ENCODE assay signal across 17 cellular contexts in genomic region chr3:16113704-16114103, GRCh38.
A peak's percentile ranks its signal among the peaks of the same experiment; 100 is the strongest.
DNase-seq lines count a peak whose midpoint lies in the region; FAIRE-seq and TF ChIP-seq lines count a peak whose summit lies in the region.
"Had no signal": no experiment of that assay in that cellular context is flagged by ENCODE, and none has a peak within 500 bp of the region (broad histone marks: within the 10 kb centered on the region; RNA-seq: fewer than 3 reads in every experiment).

No MANE protein-coding gene starts in this region.

- H3K23ac ChIP-seq in mesenchymal stem cell (ENCODE audit: low read length in 2 of 2), result no peak overlapping the region

- H3K4ac ChIP-seq in mesenchymal stem cell (ENCODE audit: low read depth in 1 of 2, low read length in 2 of 2), result no peak overlapping the region

- DNase-seq in HS-5 (ENCODE audit: low read depth) (peak; percentile 82), bronchial epithelial cell (ENCODE audit: low read depth) (peak; percentile 85), mesenchymal stem cell (peak; percentile 43), NCI-H345 treated with DMSO at 0.1 percent for 48 hours (lab: John Stamatoyannopoulos, UW; ENCODE audit: unreplicated experiment) (no peak), DMS53 treated with DMSO at 0.1 percent for 48 hours (lab: John Stamatoyannopoulos, UW; ENCODE audit: unreplicated experiment) (no peak), D721Med (ENCODE audit: insufficient read length, low spot score) (no peak), small intestine (no peak)
- DNase-seq: Calu3, hypothalamus, NCI-H2081, SIG-M5, sigmoid colon, substantia nigra, T1000 had no signal

- TF ChIP-seq CTCF in bronchial epithelial cell (IDR thresholded peaks at IDR 0.05; ENCODE audit: insufficient read depth, low read length, severe bottlenecking) (no peak), D721Med (IDR thresholded peaks at IDR 0.05; ENCODE audit: insufficient read depth, missing control alignments) (no peak)

- H3K4me2 ChIP-seq in mesenchymal stem cell (ENCODE audit: low read length, poor library complexity, severe bottlenecking), result no peak overlapping the region

- H3K27ac ChIP-seq in ACC112 (ENCODE audit: low read depth, low read length) (peak overlapping the region; percentile 98), mesenchymal stem cell (ENCODE audit: low read length, poor library complexity, severe bottlenecking) (no peak overlapping the region), small intestine (ENCODE audit: low read depth in 1 of 2, low read length in 1 of 2) (no peak overlapping the region)
- H3K27ac ChIP-seq: cardiac muscle cell, HL-60 had no signal

- H3K9ac ChIP-seq in mesenchymal stem cell (ENCODE audit: low read length), result peak overlapping the region; percentile 85

- H3K4me3 ChIP-seq in ACC112 (ENCODE audit: low read depth, low read length) (peak overlapping the region; percentile 19; the same call in 1 of the 2 replicates), bronchial epithelial cell (ENCODE audit: low read depth, low read length) (no peak overlapping the region), mesenchymal stem cell (ENCODE audit: insufficient read depth in 1 of 2, low read depth in 1 of 2, low read length in 2 of 2) (no peak overlapping the region), small intestine (ENCODE audit: low read depth in 1 of 2, low read length in 2 of 2) (no peak overlapping the region)
- H3K4me3 ChIP-seq: cardiac muscle cell, sigmoid colon had no signal

- H3K9me3 ChIP-seq in mesenchymal stem cell (ENCODE audit: control insufficient read depth, low read length), result no peaks in the 10 kb centered on the region
- no peaks in the 10 kb centered on the region for H3K9me3 ChIP-seq in small intestine (ENCODE audit: control insufficient read depth, low read depth)
- H3K9me3 ChIP-seq: sigmoid colon had no signal

- H2AK5ac ChIP-seq in mesenchymal stem cell (ENCODE audit: low read length, severe bottlenecking), result no peak overlapping the region

- H4K8ac ChIP-seq in mesenchymal stem cell (ENCODE audit: low read length), result no peak overlapping the region

- peak overlapping the region; percentile 10 for H2AFZ ChIP-seq in ACC112 (ENCODE audit: low read length, unreplicated experiment)
- H2AFZ ChIP-seq in mesenchymal stem cell (ENCODE audit: low read depth, low read length), result no peak overlapping the region

- peaks cover 5% of the 10 kb centered on the region; the same call in 1 of the 2 replicates for H3K36me3 ChIP-seq in ACC112 (ENCODE audit: insufficient read depth, low read length)
- no peaks in the 10 kb centered on the region for H3K36me3 ChIP-seq in bronchial epithelial cell (ENCODE audit: control insufficient read depth, insufficient read depth, low read length)
- peaks cover 0 to 14% of the 10 kb centered on the region in 2 experiments for H3K36me3 ChIP-seq in mesenchymal stem cell (ENCODE audit: control insufficient read depth in 1 of 2, insufficient read depth in 2 of 2, low read depth in 1 of 2, low read length in 2 of 2)
- no peaks in the 10 kb centered on the region for H3K36me3 ChIP-seq in small intestine (ENCODE audit: control insufficient read depth in 2 of 2, insufficient read depth in 2 of 2, low read length in 2 of 2)
- H3K36me3 ChIP-seq: cardiac muscle cell, sigmoid colon had no signal

- H3K18ac ChIP-seq in mesenchymal stem cell (ENCODE audit: low read depth in 1 of 2, low read length in 2 of 2), result no peak overlapping the region

- WGBS in mesenchymal stem cell, result 76% methylated on average over 3 of the region's 3 CpGs
- whole genome bisulfite sequencing in small intestine, 3 donors, result 76 to 96% (median 81%) methylated on average over 3 of the region's 3 CpGs

- H3K14ac ChIP-seq in mesenchymal stem cell (ENCODE audit: low read length in 2 of 2), result no peak overlapping the region

- H3K27me3 ChIP-seq in ACC112 (ENCODE audit: insufficient read depth, low read length) (no peaks in the 10 kb centered on the region), bronchial epithelial cell (ENCODE audit: control insufficient read depth, insufficient read depth, low read length) (no peaks in the 10 kb centered on the region), mesenchymal stem cell (ENCODE audit: control insufficient read depth in 1 of 2, insufficient read depth in 1 of 2, low read length in 2 of 2) (no peaks in the 10 kb centered on the region), small intestine (ENCODE audit: control insufficient read depth in 2 of 2, insufficient read depth in 2 of 2, low read length in 2 of 2) (no peaks in the 10 kb centered on the region)
- H3K27me3 ChIP-seq: cardiac muscle cell, sigmoid colon had no signal

- no peak overlapping the region for H4K91ac ChIP-seq in mesenchymal stem cell (ENCODE audit: low read length)

- H2BK5ac ChIP-seq in mesenchymal stem cell (ENCODE audit: low read depth, low read length, poor library complexity, severe bottlenecking), result no peak overlapping the region

- H2BK12ac ChIP-seq in mesenchymal stem cell (ENCODE audit: low read length in 2 of 2), result no peak overlapping the region

- no peak overlapping the region for H2BK15ac ChIP-seq in mesenchymal stem cell (ENCODE audit: low read depth, poor library complexity, severe bottlenecking)

- H2BK120ac ChIP-seq in mesenchymal stem cell (ENCODE audit: low read depth, low read length), result no peak overlapping the region

- peaks cover 26% of the 10 kb centered on the region for H3K4me1 ChIP-seq in ACC112 (ENCODE audit: control insufficient read depth, insufficient read depth, low read length, unreplicated experiment)
- no peaks in the 10 kb centered on the region for H3K4me1 ChIP-seq in mesenchymal stem cell (ENCODE audit: control insufficient read depth, insufficient read depth, low read depth, low read length)
- H3K4me1 ChIP-seq in small intestine (ENCODE audit: control insufficient read depth in 2 of 2, insufficient read depth in 1 of 2, low read depth in 1 of 2, low read length in 1 of 2), result no peaks in the 10 kb centered on the region
- H3K4me1 ChIP-seq: sigmoid colon had no signal

- no peak for FAIRE-seq in bronchial epithelial cell (lab: Jason Lieb, UNC)
- no peak for FAIRE-seq in D721Med (lab: Jason Lieb, UNC)
- FAIRE-seq in small intestine (lab: Jason Lieb, UNC), result no peak

- H3K79me1 ChIP-seq in mesenchymal stem cell (replicated peaks; ENCODE audit: low read length, poor library complexity, severe bottlenecking), result no peaks in the 10 kb centered on the region

- no peaks in the 10 kb centered on the region for H3K79me2 ChIP-seq in ACC112 (ENCODE audit: control insufficient read depth, insufficient read depth, low read length, unreplicated experiment)

Comparison
In these comparisons a context has a peak if more than half of its experiments do, and no peak if none do; other contexts are left out.
1. DNase-seq: peak in HS-5 (single experiment), bronchial epithelial cell (single experiment) and mesenchymal stem cell (single experiment); none in NCI-H345 treated with DMSO at 0.1 percent for 48 hours (single experiment), DMS53 treated with DMSO at 0.1 percent for 48 hours (single experiment), D721Med (single experiment) and small intestine (single experiment).